ENCODE assay signal across 8 cellular contexts in the genomic region with DNA sequence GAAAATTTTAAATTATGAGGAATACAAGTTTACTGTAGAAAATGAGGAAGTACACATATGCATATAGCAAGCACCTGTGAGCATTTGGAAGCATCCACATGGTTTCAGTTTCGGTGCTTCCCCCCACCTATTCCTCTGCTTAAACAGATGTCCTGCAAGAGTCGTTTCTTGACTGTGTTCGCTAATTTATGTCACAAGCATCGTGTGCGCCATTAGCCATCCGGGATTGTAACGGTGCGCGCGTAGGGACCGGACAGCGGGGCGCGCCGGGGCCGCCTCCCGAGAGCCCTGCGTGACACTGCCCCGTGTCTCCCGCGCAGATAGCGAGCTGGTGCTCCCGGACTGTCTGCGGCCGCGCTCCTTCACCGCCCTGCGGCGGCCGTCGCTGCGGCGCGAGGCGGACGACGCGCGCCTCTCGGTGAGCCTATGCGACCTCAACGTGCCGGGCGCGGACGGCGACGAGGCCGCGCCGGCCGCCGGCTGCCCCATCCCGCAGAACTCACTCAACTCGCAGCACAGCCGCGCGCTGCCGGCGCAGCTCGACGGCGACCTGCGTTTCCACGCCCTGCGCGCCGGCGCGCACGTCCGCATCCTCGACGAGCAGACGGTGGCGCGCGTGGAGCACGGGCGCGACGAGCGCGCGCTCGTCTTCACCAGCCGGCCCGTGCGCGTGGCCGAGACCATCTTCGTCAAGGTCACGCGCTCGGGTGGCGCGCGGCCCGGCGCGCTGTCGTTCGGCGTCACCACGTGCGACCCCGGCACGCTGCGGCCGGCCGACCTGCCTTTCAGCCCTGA.
DNase-seq lines count a peak whose midpoint lies in the region; ATAC-seq and TF ChIP-seq lines count a peak whose summit lies in the region.

No MANE protein-coding gene starts in this region.

- no peak overlapping the region for H3K9ac ChIP-seq in skeletal muscle satellite cell (ENCODE audit: low read depth, low read length)

- H3K36me3 ChIP-seq in esophagus muscularis mucosa (peaks cover 0 to 24% (median 4%) of the 10 kb centered on the region in 4 donors), skeletal muscle satellite cell (ENCODE audit: insufficient read depth, low read length) (no peaks in the 10 kb centered on the region)

- ATAC-seq in GM19397 (IDR thresholded peaks at IDR 0.05; ENCODE audit: unreplicated experiment) (peak; percentile 74), GM21786 (IDR thresholded peaks at IDR 0.05; ENCODE audit: unreplicated experiment) (no peak), HG03108 (IDR thresholded peaks at IDR 0.05; ENCODE audit: unreplicated experiment) (no peak), left lobe of liver (no peak)

- no peak overlapping the region for H3K27ac ChIP-seq in esophagus muscularis mucosa (replicated peaks in 1 of 4)

- intact Hi-C loops in esophagus muscularis mucosa (cut with DNase I) = no loop called here

- TF ChIP-seq CTCF in esophagus muscularis mucosa (IDR thresholded peaks at IDR 0.05) = no peak

- TF ChIP-seq EP300 in esophagus muscularis mucosa (IDR thresholded peaks at IDR 0.05) = no peak

- H3K9me3 ChIP-seq in esophagus muscularis mucosa (peaks cover 0 to 8% (median 2%) of the 10 kb centered on the region in 4 donors), skeletal muscle satellite cell (replicated peaks; ENCODE audit: low read length) (no peaks in the 10 kb centered on the region)

- peak; percentile 48 to 55 for DNase-seq in activated CD4-positive, alpha-beta T cell treated with anti-CD3 and anti-CD28 coated beads, Interleukin-2, amount 50 U/mL, for 48 hours
- no peak for DNase-seq in esophagus muscularis mucosa (ENCODE audit: extremely low spot score)
- DNase-seq in NCI-H748 treated with DMSO at 0.1 percent for 48 hours (lab: John Stamatoyannopoulos, UW) = no peak
- DNase-seq in left lobe of liver (ENCODE audit: low spot score) = no peak

- TF ChIP-seq POLR2A in esophagus muscularis mucosa (IDR thresholded peaks at IDR 0.05; ENCODE audit: low read depth) = no peak

- H3K27me3 ChIP-seq in esophagus muscularis mucosa (peaks cover 0 to 30% (median 0%) of the 10 kb centered on the region in 4 donors), skeletal muscle satellite cell (ENCODE audit: control insufficient read depth, insufficient read depth, low read length) (peaks cover 53% of the 10 kb centered on the region)

- peak overlapping the region; percentile 65 for H3K4me2 ChIP-seq in skeletal muscle satellite cell (ENCODE audit: low read length)

- H3K4me1 ChIP-seq in esophagus muscularis mucosa (peaks cover 0 to 12% (median 9%) of the 10 kb centered on the region in 4 donors), skeletal muscle satellite cell (ENCODE audit: control insufficient read depth, insufficient read depth, low read length) (no peaks in the 10 kb centered on the region)

- 25% methylated on average over 11 of the region's 111 CpGs for whole genome bisulfite sequencing in esophagus muscularis mucosa

- peak overlapping the region; percentile 43 to 59 (median 46) for H3K4me3 ChIP-seq in esophagus muscularis mucosa
- peak overlapping the region; percentile 42 for H3K4me3 ChIP-seq in skeletal muscle satellite cell (ENCODE audit: low read length)

Comparison
In these comparisons a context has a peak if more than half of its experiments do, and no peak if none do; other contexts are left out.
1. DNase-seq: peak in activated CD4-positive, alpha-beta T cell treated with anti-CD3 and anti-CD28 coated beads, Interleukin-2, amount 50 U/mL, for 48 hours (2 of 2); none in esophagus muscularis mucosa (single experiment), NCI-H748 treated with DMSO at 0.1 percent for 48 hours (single experiment) and left lobe of liver (single experiment).